35 cellular contexts compared by ENCODE assay signal in genomic region chr22:47437110-47437509, GRCh38.
"Had no signal": no experiment of that assay in that cellular context is flagged by ENCODE, and none has a peak within 500 bp of the region (broad histone marks: within the 10 kb centered on the region; RNA-seq: fewer than 3 reads in every experiment).

No MANE protein-coding gene starts in this region.

- H3K36me3 Mint-ChIP-seq: activated naive CD8-positive, alpha-beta T cell treated with anti-CD3 and anti-CD28 coated beads for 36 hours; brain; immature natural killer cell; mesothelial cell of epicardium; stimulated activated memory B cell treated with anti-CD40 and anti-IgM and Interleukin-4, amounts not matched to agents 10 μg/mL and 1 μg/mL and 100 μg/mL, for 72 hours had no signal

- H3K4me3 Mint-ChIP-seq: activated CD4-positive, alpha-beta memory T cell treated with anti-CD3 and anti-CD28 coated beads for 36 hours; activated CD4-positive, alpha-beta T cell treated with anti-CD3 and anti-CD28 coated beads, Interleukin-2, amount 10 ng/mL, durations not matched to agents 24 days and 14 days; activated naive CD4-positive, alpha-beta T cell treated with anti-CD3 and anti-CD28 coated beads for 36 hours; activated naive CD8-positive, alpha-beta T cell treated with anti-CD3 and anti-CD28 coated beads for 36 hours; activated T-helper 1 cell treated with anti-CD3 and anti-CD28 coated beads, Interleukin-12 subunit alpha, Interleukin-12 subunit beta, Interleukin-2, Interleukin-4 antibody, amounts not matched to agents 30 ng/mL and 10 ng/mL and 1 ng/mL, durations not matched to agents 14 hours and 24 hours and 36 hours; brain; immature natural killer cell; mesothelial cell of epicardium; nephron progenitor cell; stimulated activated memory B cell treated with anti-CD40 and anti-IgM and Interleukin-4, amounts not matched to agents 10 μg/mL and 1 μg/mL and 100 μg/mL, for 72 hours had no signal

- DNase-seq: activated CD4-positive, alpha-beta memory T cell treated with anti-CD3 and anti-CD28 coated beads for 36 hours; activated CD4-positive, alpha-beta T cell treated with anti-CD3 and anti-CD28 coated beads, Interleukin-2, amount 10 ng/mL, durations not matched to agents 24 days and 14 days; activated CD4-positive, CD25-positive, alpha-beta regulatory T cell treated with anti-CD3 and anti-CD28 coated beads, Interleukin-2, amount 50 U/mL, for 72 hours; activated CD8-positive, alpha-beta memory T cell treated with anti-CD3 and anti-CD28 coated beads, Interleukin-2, amount 50 U/mL, for 4 hours; activated naive CD4-positive, alpha-beta T cell treated with anti-CD3 and anti-CD28 coated beads for 36 hours; activated naive CD8-positive, alpha-beta T cell treated with anti-CD3 and anti-CD28 coated beads for 36 hours; activated T-cell treated with anti-CD3 and anti-CD28 coated beads, Interleukin-2, amount 50 U/mL, for 1 hour; adrenal gland; cerebellar nuclear complex; colonic mucosa; dorsolateral prefrontal cortex; effector memory CD4-positive, alpha-beta T cell; erythroblast; heart left ventricle; hypothalamus; immature natural killer cell; naive B cell; nephron progenitor cell; ovary; stimulated activated CD4-positive, alpha-beta T cell treated with anti-CD3 and anti-CD28 coated beads, Interleukin-12 subunit alpha, Interleukin-12 subunit beta, amount 100 ng/mL, for 4 hours; stimulated activated CD4-positive, alpha-beta T cell treated with anti-CD3 and anti-CD28 coated beads, Interleukin-4, amount 100 ng/mL, for 24 hours; stomach; thyroid gland; upper lobe of left lung; WERI-Rb-1 had no signal

- H3K27me3 ChIP-seq: adrenal gland, ascending aorta, cardiac muscle cell, colonic mucosa, dorsolateral prefrontal cortex, heart left ventricle, neutrophil, ovary, thyroid gland, upper lobe of left lung had no signal

- H3K4me1 ChIP-seq: adrenal gland, ascending aorta, colonic mucosa, heart left ventricle, stomach, thyroid gland, upper lobe of left lung had no signal

- ATAC-seq: heart left ventricle; sciatic nerve; stimulated activated memory B cell treated with anti-CD40 and anti-IgM and Interleukin-4, amounts not matched to agents 10 μg/mL and 1 μg/mL and 100 μg/mL, for 72 hours had no signal

- H3K9me3 ChIP-seq: adrenal gland, ascending aorta, colonic mucosa, neutrophil, ovary, thyroid gland had no signal

- H3K4me1 Mint-ChIP-seq: activated CD4-positive, alpha-beta T cell treated with anti-CD3 and anti-CD28 coated beads, Interleukin-2, amount 10 ng/mL, durations not matched to agents 24 days and 14 days; activated naive CD8-positive, alpha-beta T cell treated with anti-CD3 and anti-CD28 coated beads for 36 hours; brain; immature natural killer cell; mesothelial cell of epicardium; nephron progenitor cell; stimulated activated memory B cell treated with anti-CD40 and anti-IgM and Interleukin-4, amounts not matched to agents 10 μg/mL and 1 μg/mL and 100 μg/mL, for 72 hours had no signal

- H3K9me3 Mint-ChIP-seq: activated CD4-positive, alpha-beta T cell treated with anti-CD3 and anti-CD28 coated beads, Interleukin-2, amount 10 ng/mL, durations not matched to agents 24 days and 14 days had no signal

- H3K27me3 Mint-ChIP-seq: activated CD4-positive, alpha-beta memory T cell treated with anti-CD3 and anti-CD28 coated beads for 36 hours; activated CD4-positive, alpha-beta T cell treated with anti-CD3 and anti-CD28 coated beads, Interleukin-2, amount 10 ng/mL, durations not matched to agents 24 days and 14 days; activated naive CD8-positive, alpha-beta T cell treated with anti-CD3 and anti-CD28 coated beads for 36 hours; progenitor cell of endocrine pancreas; stimulated activated memory B cell treated with anti-CD40 and anti-IgM and Interleukin-4, amounts not matched to agents 10 μg/mL and 1 μg/mL and 100 μg/mL, for 72 hours had no signal

- H3K4me3 ChIP-seq: adrenal gland, ascending aorta, cardiac muscle cell, colonic mucosa, dorsolateral prefrontal cortex, heart left ventricle, ovary, skin epidermis, stomach, thyroid gland, upper lobe of left lung had no signal

- H3K27ac ChIP-seq: adrenal gland, ascending aorta, cardiac muscle cell, colonic mucosa, dorsolateral prefrontal cortex, heart left ventricle, neutrophil, ovary, skin epidermis, stomach, thyroid gland, upper lobe of left lung, WERI-Rb-1 had no signal

- H3K36me3 ChIP-seq: adrenal gland, ascending aorta, cardiac muscle cell, colonic mucosa, heart left ventricle, neutrophil, ovary, stomach, thyroid gland, upper lobe of left lung, WERI-Rb-1 had no signal

- H3K27ac Mint-ChIP-seq: activated CD4-positive, alpha-beta memory T cell treated with anti-CD3 and anti-CD28 coated beads for 36 hours; activated CD4-positive, alpha-beta T cell treated with anti-CD3 and anti-CD28 coated beads, Interleukin-2, amount 10 ng/mL, durations not matched to agents 24 days and 14 days; activated naive CD4-positive, alpha-beta T cell treated with anti-CD3 and anti-CD28 coated beads for 36 hours; activated naive CD8-positive, alpha-beta T cell treated with anti-CD3 and anti-CD28 coated beads for 36 hours; activated T-helper 1 cell treated with anti-CD3 and anti-CD28 coated beads, Interleukin-12 subunit alpha, Interleukin-12 subunit beta, Interleukin-2, Interleukin-4 antibody, amounts not matched to agents 30 ng/mL and 10 ng/mL and 1 ng/mL, durations not matched to agents 14 hours and 24 hours and 36 hours; brain; immature natural killer cell; mesothelial cell of epicardium; naive B cell; nephron progenitor cell; progenitor cell of endocrine pancreas; stimulated activated memory B cell treated with anti-CD40 and anti-IgM and Interleukin-4, amounts not matched to agents 10 μg/mL and 1 μg/mL and 100 μg/mL, for 72 hours had no signal
